Comparison of ENCODE assay signal across 1 cellular context in genomic region chr13:102399791-102400618, GRCh38.
TF ChIP-seq lines count a peak whose summit lies in the region.

No MANE protein-coding gene starts in this region.

TF ChIP-seq in IMR-90, 13 proteins besides CTCF, POLR2A, EP300 and RAD21 (continued from another document):
- no peak for TF ChIP-seq USF2 (IDR thresholded peaks at IDR 0.05; ENCODE audit: low read depth, low read length)
- TF ChIP-seq MAFK (IDR thresholded peaks at IDR 0.05; ENCODE audit: low read depth, low read length) = no peak
- no peak for TF ChIP-seq NFE2L2 (IDR thresholded peaks at IDR 0.05; ENCODE audit: low read depth, low read length)
- no peak for TF ChIP-seq FOS (IDR thresholded peaks at IDR 0.05; ENCODE audit: low read depth, low read length)
- no peak for TF ChIP-seq CHD1 (IDR thresholded peaks at IDR 0.05; ENCODE audit: low read depth, low read length)
- no peak for TF ChIP-seq SMC3 (IDR thresholded peaks at IDR 0.05; ENCODE audit: low read depth, low read length)
- no peak for TF ChIP-seq CEBPB (IDR thresholded peaks at IDR 0.05; ENCODE audit: low read depth, low read length)
- no peak for TF ChIP-seq RCOR1 (IDR thresholded peaks at IDR 0.05; ENCODE audit: insufficient replicate concordance, low read length)
TF ChIP-seq in IMR-90: peak in this region for 0.
